Comparison of ENCODE assay signal across 8 cellular contexts in the genomic region with DNA sequence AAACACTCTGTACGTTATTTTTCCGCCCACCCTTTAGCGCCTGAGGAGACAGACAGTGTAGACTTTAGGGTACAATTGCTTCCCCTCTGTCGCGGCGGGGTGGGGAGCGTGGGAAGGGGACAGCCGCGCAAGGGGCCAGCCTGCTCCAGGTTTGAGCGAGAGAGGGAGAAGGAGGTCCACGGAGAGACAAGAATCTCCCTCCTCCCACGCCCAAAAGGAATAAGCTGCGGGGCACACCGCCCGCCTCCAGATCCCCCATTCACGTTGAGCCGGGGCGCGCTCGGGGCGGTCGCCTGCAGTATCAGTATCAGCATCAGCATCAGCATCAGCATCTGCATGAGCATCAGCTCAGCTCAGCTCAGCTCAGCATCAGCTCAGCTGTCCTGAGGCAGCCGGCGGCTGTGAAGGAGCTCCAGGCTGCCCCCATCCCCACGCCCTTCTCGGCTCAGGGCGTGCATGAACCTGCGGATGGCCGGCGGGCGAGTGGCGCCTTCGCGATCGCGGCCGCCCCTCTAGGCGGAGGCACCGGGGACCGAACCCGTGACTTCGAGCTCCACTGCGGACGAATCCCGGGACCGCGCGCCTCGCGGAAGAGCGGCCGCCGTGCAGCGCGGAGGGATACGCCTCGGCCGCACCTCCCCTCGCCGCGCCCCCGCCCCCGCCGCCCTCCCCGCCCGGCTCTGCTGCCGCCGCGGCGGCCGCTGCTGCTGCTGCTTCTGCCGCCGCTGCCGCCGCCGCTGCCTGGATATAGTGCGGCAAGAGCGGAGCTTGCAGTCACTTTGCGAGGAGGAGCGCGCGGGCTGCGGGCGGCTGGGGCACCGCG.
A peak's percentile ranks its signal among the peaks of the same experiment; 100 is the strongest.
DNase-seq lines count a peak whose midpoint lies in the region; ATAC-seq lines count a peak whose summit lies in the region.

TSS of gene NCAM2 (plus strand) at position 777 of the 823 bp plus-strand sequence.

- peak within 1 kb of the TSS; percentile 82 for H3K27ac ChIP-seq in cingulate gyrus (ENCODE audit: low read depth, low read length)

- DNase-seq in DMS79 treated with DMSO at 0.1 percent for 48 hours (lab: John Stamatoyannopoulos, UW) (peak; percentile 63), DMS79 (lab: John Stamatoyannopoulos, UW) (no peak), NCI-H1092 (lab: John Stamatoyannopoulos, UW) (peak; percentile 66), kidney tubule cell (ENCODE audit: low spot score) (peak; percentile 61)
- peak; percentile 38 for DNase-seq in activated CD4-positive, alpha-beta T cell treated with anti-CD3 and anti-CD28 coated beads for 1 hour
- DNase-seq in stimulated activated CD4-positive, alpha-beta T cell treated with anti-CD3 and anti-CD28 coated beads, Interleukin-15, amount 100 ng/mL, for 48 hours (ENCODE audit: low read depth in 2 of 2), result peak; percentile 16 to 48

- no peak for ATAC-seq in HG03342 (IDR thresholded peaks at IDR 0.05; ENCODE audit: unreplicated experiment)
